Comparison of ENCODE assay signal across 9 cellular contexts in the genomic region with DNA sequence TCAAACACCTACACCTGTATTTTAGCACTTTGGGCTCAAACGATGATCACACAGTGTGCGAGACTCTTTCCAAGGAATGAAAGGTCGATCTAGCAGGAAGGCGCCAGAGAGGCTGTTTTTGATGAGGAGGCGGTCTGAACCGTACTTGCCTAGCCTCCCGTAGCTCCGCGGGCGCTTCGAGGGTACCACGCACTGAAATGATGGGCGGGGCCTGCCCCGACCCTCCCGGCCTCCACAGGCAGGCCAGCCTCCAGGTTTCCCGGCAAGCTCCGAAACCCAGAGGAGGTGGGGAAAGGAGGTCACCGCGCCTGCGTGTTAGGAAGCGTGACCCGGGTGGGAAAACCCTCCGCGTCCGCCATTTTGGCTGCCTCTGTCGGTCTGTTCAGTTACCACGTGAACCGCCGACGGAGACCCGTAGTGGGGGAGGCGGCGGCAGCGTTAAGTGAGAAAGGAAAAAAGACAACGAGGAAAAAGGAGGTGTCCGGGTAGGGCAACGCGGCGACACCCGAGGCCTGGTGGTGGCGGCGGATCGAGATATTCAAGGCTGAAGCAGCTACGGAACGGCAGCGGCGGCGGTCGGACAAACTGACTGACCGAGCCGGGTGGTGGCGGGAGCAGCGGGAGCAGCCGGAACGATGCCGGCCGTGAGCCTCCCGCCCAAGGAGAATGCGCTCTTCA. TPM values are rescaled to one million over a fixed set of nuclear protein-coding genes. Genes with fewer than 3 reads are reported as not detected.
A peak's percentile ranks its signal among the peaks of the same experiment; 100 is the strongest.
DNase-seq lines count a peak whose midpoint lies in the region; ATAC-seq, FAIRE-seq and TF ChIP-seq lines count a peak whose summit lies in the region.
"Had no signal": no experiment of that assay in that cellular context is flagged by ENCODE, and none has a peak within 500 bp of the region (broad histone marks: within the 10 kb centered on the region; RNA-seq: fewer than 3 reads in every experiment).

NAA15 (plus strand) TSS at position 363 of the 678 bp plus-strand sequence; CDS start at position 636, 273 bp downstream.

- TF ChIP-seq POLR2A in GM19099 (IDR thresholded peaks at IDR 0.05; ENCODE audit: extremely low read depth, insufficient read length, low read depth): peak; percentile 62

- intact Hi-C loops in kidney (cut with DNase I): no loop called here

- H3K9me3 ChIP-seq in kidney (ENCODE audit: control insufficient read depth in 1 of 2, low read length in 2 of 2): no peaks in the 10 kb centered on the region

- no peak for TF ChIP-seq CTCF in kidney (IDR thresholded peaks at IDR 0.05; ENCODE audit: borderline replicate concordance, extremely low read depth, insufficient read depth)

- ATAC-seq in HG03432 (IDR thresholded peaks at IDR 0.05; ENCODE audit: unreplicated experiment): peak; percentile 89

- no peaks in the 10 kb centered on the region for H3K36me3 ChIP-seq in kidney (ENCODE audit: control insufficient read depth in 1 of 2, insufficient read depth in 2 of 2, low read length in 2 of 2)

- H3K9ac ChIP-seq in kidney (ENCODE audit: low read length in 2 of 2): peak within 1 kb of the TSS; percentile 66 to 98

- peak; percentile 99 for DNase-seq in AG20443 (ENCODE audit: low spot score)
- DNase-seq in NCI-H510A (lab: John Stamatoyannopoulos, UW): peak; percentile 96
- peak; percentile 98 for DNase-seq in activated CD4-positive, alpha-beta T cell treated with anti-CD3 and anti-CD28 coated beads for 1 hour
- peak; percentile 96 for DNase-seq in cerebellum (ENCODE audit: low spot score)
- DNase-seq in kidney: peak; percentile 99
- DNase-seq in stimulated activated CD4-positive, alpha-beta T cell treated with anti-CD3 and anti-CD28 coated beads, Interleukin-15, amount 100 ng/mL, for 24 hours: peak; percentile 98

- H3K4me3 ChIP-seq in kidney (ENCODE audit: low read length in 2 of 2): peak within 1 kb of the TSS; percentile 77 to 88

- peak within 1 kb of the TSS; percentile 94 to 95 for H3K27ac ChIP-seq in kidney (ENCODE audit: low read depth in 2 of 2, low read length in 2 of 2)

- FAIRE-seq in kidney (lab: Jason Lieb, UNC): peak; percentile 68
- FAIRE-seq: islet of Langerhans had no signal

- H3K4me1 ChIP-seq in kidney (ENCODE audit: control insufficient read depth in 1 of 2, insufficient read depth in 1 of 2, low read depth in 1 of 2, low read length in 2 of 2): peaks cover 0 to 6% of the 10 kb centered on the region in 2 donors

RNA-seq across cellular contexts. Expression of gene NAA15, which starts in this region (rescaled TPM):
- total RNA-seq in cerebellum (42.4 TPM), kidney (38.8 TPM)
- polyA plus RNA-seq in kidney (ENCODE audit: insufficient read depth, low read depth, low replicate concordance): 7.0 TPM

Comparison
In these comparisons a context has a peak if more than half of its experiments do, and no peak if none do; other contexts are left out.
1. Peak in every context shown above with its lines: DNase-seq, ATAC-seq, H3K4me3 ChIP-seq and H3K27ac ChIP-seq.